Comparison of ENCODE assay signal across 17 cellular contexts in the genomic region with DNA sequence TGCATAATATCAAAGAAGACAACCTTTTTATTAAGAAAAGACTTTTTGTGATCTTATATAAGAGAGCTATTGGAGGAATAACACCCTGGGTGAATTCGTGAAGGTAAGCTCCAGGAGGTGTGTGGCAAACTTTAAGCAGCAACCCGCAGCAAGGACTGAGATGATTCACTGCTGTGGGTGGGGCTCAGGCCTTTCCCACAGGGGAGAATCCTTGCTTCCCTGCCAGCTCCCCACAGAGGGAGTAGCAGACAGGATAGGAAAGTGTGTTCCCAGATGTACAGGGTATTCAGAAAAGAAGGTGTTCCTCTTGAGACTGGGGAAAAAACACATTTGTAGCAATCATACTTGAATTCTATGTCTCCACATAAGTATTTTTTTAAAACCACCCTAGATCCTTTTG. TPM values are rescaled to one million over a fixed set of nuclear protein-coding genes. Genes with fewer than 3 reads are reported as not detected.
DNase-seq lines count a peak whose midpoint lies in the region; ATAC-seq and TF ChIP-seq lines count a peak whose summit lies in the region.
"Had no signal": no experiment of that assay in that cellular context is flagged by ENCODE, and none has a peak within 500 bp of the region (broad histone marks: within the 10 kb centered on the region; RNA-seq: fewer than 3 reads in every experiment).

No MANE protein-coding gene starts in this region.

- DNase-seq in ACHN (peak; percentile 89), HPDE6-E6E7 (ENCODE audit: extremely low spot score) (peak; percentile 78), adrenal gland (peak in 6 of 7 donors; percentile 40 to 72 (median 62)), glomerular visceral epithelial cell (ENCODE audit: extremely low spot score) (peak; percentile 77), NCI-H2171 treated with DMSO at 0.1 percent for 48 hours (lab: John Stamatoyannopoulos, UW) (no peak), NCI-H526 (lab: John Stamatoyannopoulos, UW) (no peak), G401 (ENCODE audit: low spot score) (no peak)
- DNase-seq: activated CD4-positive, CD25-positive, alpha-beta regulatory T cell; colonic mucosa; H9; heart right ventricle; midbrain; NCI-H2227 treated with DMSO at 0.1 percent for 48 hours; retina; SHP77 had no signal

- 46 to 62% (median 55%) methylated on average over 2 of the region's 2 CpGs for WGBS in adrenal gland, 4 donors

- H3K9me3 ChIP-seq in adrenal gland (replicated peaks in 1 of 3): no peaks in the 10 kb centered on the region
- H3K9me3 ChIP-seq: BLaER1, colonic mucosa, heart right ventricle had no signal

- H3K4me3 ChIP-seq in adrenal gland: no peak overlapping the region
- H3K4me3 ChIP-seq: BLaER1, colonic mucosa, heart right ventricle had no signal

- in situ Hi-C loops in ACHN (cut with HindIII; ENCODE audit: low pct_ligation_motif_present, low pct_unique_long_range_greater_than_20kb, low sequenced_read_pairs) (no loop called here), G401 (cut with HindIII; ENCODE audit: low sequenced_read_pairs) (no loop called here)

- H3K27me3 ChIP-seq in adrenal gland: no peaks in the 10 kb centered on the region
- H3K27me3 ChIP-seq: BLaER1, colonic mucosa, heart right ventricle had no signal

- no peak overlapping the region for H3K27ac ChIP-seq in adrenal gland
- H3K27ac ChIP-seq: BLaER1, colonic mucosa, heart right ventricle had no signal

- TF ChIP-seq POLR2A in adrenal gland (IDR thresholded peaks at IDR 0.05): no peak

- intact Hi-C loops in adrenal gland (cut with DNase I): no loop called here

- H3K36me3 ChIP-seq in adrenal gland (replicated peaks in 1 of 2): peaks cover 0 to 4% of the 10 kb centered on the region in 2 donors
- H3K36me3 ChIP-seq: colonic mucosa had no signal

- no peak for TF ChIP-seq CTCF in adrenal gland (IDR thresholded peaks at IDR 0.05)

- peaks cover 6% of the 10 kb centered on the region in 2 donors for H3K4me1 ChIP-seq in adrenal gland (replicated peaks in 1 of 2)
- H3K4me1 ChIP-seq: colonic mucosa had no signal

- ATAC-seq in HG02973 (IDR thresholded peaks at IDR 0.05; ENCODE audit: unreplicated experiment): no peak

RNA-seq across cellular contexts. Expression of a gene that starts 9.2 kb away (rescaled TPM):
- 100 to 1,000 TPM in 7 of 8 donors, 10 to 100 TPM in 1; 84.0 to 190 (median 118) TPM for total RNA-seq in adrenal gland
- 100 to 1,000 TPM in 2 of 3 donors, 10 to 100 TPM in 1; 96.8 to 297 (median 177) TPM for polyA plus RNA-seq in adrenal gland
- total RNA-seq in G401 (2014; rRNA removed; shearing (Covaris generic)): 219 and 243 TPM in 2 replicates

Comparison
In these comparisons a context has a peak if more than half of its experiments do, and no peak if none do; other contexts are left out.
1. DNase-seq: peak in ACHN (single experiment), HPDE6-E6E7 (single experiment), adrenal gland (6 of 7) and glomerular visceral epithelial cell (single experiment); none in NCI-H2171 treated with DMSO at 0.1 percent for 48 hours (single experiment), NCI-H526 (0 of 2) and G401 (single experiment).